In genomic region chr11:12695221-12695794, GRCh38 we compare ENCODE assay signal across 1 cellular context.
TF ChIP-seq lines count a peak whose summit lies in the region.

No MANE protein-coding gene starts in this region.

TF ChIP-seq in IMR-90, 13 proteins besides CTCF, POLR2A, EP300 and RAD21:
- TF ChIP-seq MXI1 (IDR thresholded peaks at IDR 0.05; ENCODE audit: borderline replicate concordance, low read depth, low read length) (no peak), MAZ (IDR thresholded peaks at IDR 0.05; ENCODE audit: borderline replicate concordance, low read depth, low read length) (no peak), BHLHE40 (IDR thresholded peaks at IDR 0.05; ENCODE audit: low read depth, low read length) (no peak)
